ENCODE assay signal across 26 cellular contexts in genomic region chr5:24918676-24919075, GRCh38.
"Had no signal": no experiment of that assay in that cellular context is flagged by ENCODE, and none has a peak within 500 bp of the region (broad histone marks: within the 10 kb centered on the region; RNA-seq: fewer than 3 reads in every experiment).

No MANE protein-coding gene starts in this region.

- DNase-seq: stimulated activated CD4-positive, alpha-beta T cell treated with anti-CD3 and anti-CD28 coated beads, Interleukin-2, amount 100 ng/mL, for 48 hours; stimulated activated CD4-positive, alpha-beta T cell treated with anti-CD3 and anti-CD28 coated beads, Interleukin-4, amount 100 ng/mL, for 1 hour; stimulated activated CD4-positive, alpha-beta T cell treated with anti-CD3 and anti-CD28 coated beads, Interleukin-4, amount 100 ng/mL, for 24 hours; stimulated activated CD4-positive, alpha-beta T cell treated with anti-CD3 and anti-CD28 coated beads, Interleukin-4, amount 100 ng/mL, for 4 hours; stimulated activated CD8-positive, alpha-beta memory T cell treated with anti-CD3 and anti-CD28 coated beads, Interleukin-4, amount 100 ng/mL, for 48 hours; stimulated activated naive B cell treated with anti-CD40 and anti-IgM and Interleukin-4, amounts not matched to agents 10 μg/mL and 1 μg/mL and 100 μg/mL, for 72 hours; stimulated activated naive CD4-positive, alpha-beta T cell; stimulated activated naive CD4-positive, alpha-beta T cell treated with Interleukin-2 at 50 U/mL for 16 hours; stimulated activated naive CD8-positive, alpha-beta T cell treated with anti-CD3 and anti-CD28 coated beads, Interleukin-15, amount 100 ng/mL, for 72 hours; stimulated activated naive CD8-positive, alpha-beta T cell treated with anti-CD3 and anti-CD28 coated beads, Interleukin-15, Interleukin-2, amounts not matched to agents 100 U/mL and 50 U/mL, for 24 hours; stomach; substantia nigra; testis; thyroid gland; tibial artery; transverse colon; trophoblast cell; upper lobe of left lung; upper lobe of right lung; uterus had no signal

- H3K9me3 ChIP-seq: stomach, suprapubic skin, testis, thoracic aorta, thyroid gland, tibial artery, tibial nerve, transverse colon, upper lobe of left lung, upper lobe of right lung, uterus, vagina had no signal

- H3K4me1 ChIP-seq: stomach, suprapubic skin, testis, thyroid gland, tibial artery, tibial nerve, transverse colon, upper lobe of left lung, upper lobe of right lung, uterus, vagina had no signal

- ATAC-seq: stimulated activated effector memory CD8-positive, alpha-beta T cell treated with anti-CD3 and anti-CD28 coated beads, Interleukin-12 subunit alpha, Interleukin-12 subunit beta, amount 100 ng/mL, for 72 hours; stimulated activated memory B cell treated with anti-CD40 and anti-IgM and Interleukin-4, amounts not matched to agents 10 μg/mL and 1 μg/mL and 100 μg/mL, for 72 hours; stimulated activated naive B cell treated with anti-CD40 and anti-IgM and Interleukin-4, amounts not matched to agents 10 μg/mL and 1 μg/mL and 100 μg/mL, for 72 hours; stimulated activated naive CD8-positive, alpha-beta T cell treated with anti-CD3 and anti-CD28 coated beads, Interleukin-15, amount 100 ng/mL, for 72 hours; stimulated activated naive CD8-positive, alpha-beta T cell treated with anti-CD3 and anti-CD28 coated beads, Interleukin-15, Interleukin-2, amounts not matched to agents 100 U/mL and 50 U/mL, for 24 hours; upper lobe of right lung had no signal

- H3K27me3 ChIP-seq: stomach, suprapubic skin, testis, thyroid gland, tibial artery, tibial nerve, transverse colon, upper lobe of left lung, upper lobe of right lung, uterus, vagina had no signal

- H3K36me3 ChIP-seq: stomach, suprapubic skin, thoracic aorta, thyroid gland, tibial artery, tibial nerve, transverse colon, upper lobe of left lung, upper lobe of right lung, uterus, vagina had no signal

- H3K4me3 ChIP-seq: stomach, suprapubic skin, testis, thoracic aorta, thyroid gland, tibial artery, tibial nerve, transverse colon, upper lobe of left lung, upper lobe of right lung, uterus, vagina had no signal

- H3K27ac ChIP-seq: stomach, suprapubic skin, testis, thoracic aorta, thyroid gland, tibial artery, tibial nerve, transverse colon, upper lobe of left lung, upper lobe of right lung, uterus, vagina had no signal
